20 cellular contexts compared by ENCODE assay signal in the genomic region with DNA sequence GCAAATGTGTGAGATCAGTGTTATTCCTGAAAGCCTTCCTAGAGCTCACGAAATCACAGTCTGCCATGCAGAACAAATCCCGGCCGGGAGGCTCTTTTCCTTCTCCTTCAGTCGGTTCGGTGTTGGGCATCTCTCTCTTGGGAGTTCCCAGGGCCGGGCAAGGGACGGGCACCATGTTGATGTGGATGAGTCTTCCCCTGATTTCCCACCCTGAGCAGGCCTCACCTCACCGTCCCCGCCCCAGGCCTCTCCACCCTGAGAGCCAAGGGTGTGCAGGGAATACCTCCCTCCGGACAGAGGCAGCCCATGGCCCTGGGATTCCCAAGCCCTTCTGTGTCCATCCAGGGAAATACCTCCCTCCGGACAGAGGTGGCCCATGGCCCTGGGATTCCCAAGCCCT. TPM values are rescaled to one million over a fixed set of nuclear protein-coding genes. Genes with fewer than 3 reads are reported as not detected.
DNase-seq lines count a peak whose midpoint lies in the region; ATAC-seq, FAIRE-seq and TF ChIP-seq lines count a peak whose summit lies in the region.
"Had no signal": no experiment of that assay in that cellular context is flagged by ENCODE, and none has a peak within 500 bp of the region (broad histone marks: within the 10 kb centered on the region; RNA-seq: fewer than 3 reads in every experiment).

No MANE protein-coding gene starts in this region.

- H3K27ac ChIP-seq in left ventricle myocardium inferior (replicated peaks), result no peak overlapping the region
- H3K27ac ChIP-seq in kidney (ENCODE audit: low read depth in 2 of 2, low read length in 2 of 2), result no peak overlapping the region
- H3K27ac ChIP-seq: 22Rv1; A549; BLaER1 treated with 17β-estradiol and CSF1 and Interleukin-3, amounts not matched to agents 10 nM and 100 nM; C4-2B had no signal

- no peaks in the 10 kb centered on the region for H3K36me3 ChIP-seq in left ventricle myocardium inferior
- no peaks in the 10 kb centered on the region for H3K36me3 ChIP-seq in kidney (ENCODE audit: control insufficient read depth in 1 of 2, insufficient read depth in 2 of 2, low read length in 2 of 2)
- H3K36me3 ChIP-seq: BLaER1 treated with 17β-estradiol and CSF1 and Interleukin-3, amounts not matched to agents 10 nM and 100 nM had no signal

- DNase-seq in Right ventricle myocardium inferior (ENCODE audit: missing footprints) (peak; percentile 59), left ventricle myocardium inferior (no peak), kidney (peak; percentile 68), NCI-H226 (no peak), NCI-H748 (lab: John Stamatoyannopoulos, UW; ENCODE audit: unreplicated experiment) (no peak)
- DNase-seq: AML-193; Calu3; CD4-positive, alpha-beta T cell; CD8-positive, alpha-beta T cell; DMS79 treated with DMSO at 0.1 percent for 48 hours; GF-D8 had no signal

- FAIRE-seq in kidney (lab: Jason Lieb, UNC), result no peak
- FAIRE-seq: D721Med, G401.6, GM12891, GM19239 had no signal

- H3K4me1 ChIP-seq in left ventricle myocardium inferior, result peaks cover 5% of the 10 kb centered on the region
- H3K4me1 ChIP-seq in kidney (ENCODE audit: control insufficient read depth in 1 of 2, insufficient read depth in 1 of 2, low read depth in 1 of 2, low read length in 2 of 2), result no peaks in the 10 kb centered on the region
- H3K4me1 ChIP-seq: A549; BLaER1 treated with 17β-estradiol and CSF1 and Interleukin-3, amounts not matched to agents 10 nM and 100 nM had no signal

- H3K9ac ChIP-seq in kidney (ENCODE audit: low read length in 2 of 2), result no peak overlapping the region
- H3K9ac ChIP-seq: BLaER1 treated with 17β-estradiol and CSF1 and Interleukin-3, amounts not matched to agents 10 nM and 100 nM had no signal

- intact Hi-C loops in Right ventricle myocardium inferior (cut with DNase I), result no loop called here
- intact Hi-C loops in left ventricle myocardium inferior (cut with micrococcal nuclease), result no loop called here
- intact Hi-C loops in kidney (cut with DNase I), result no loop called here

- no peak overlapping the region for H3K4me3 ChIP-seq in left ventricle myocardium inferior
- no peak overlapping the region for H3K4me3 ChIP-seq in kidney (ENCODE audit: low read length in 2 of 2)
- H3K4me3 ChIP-seq: A549; BLaER1 treated with 17β-estradiol and CSF1 and Interleukin-3, amounts not matched to agents 10 nM and 100 nM had no signal

- ATAC-seq in Right ventricle myocardium inferior, result no peak
- ATAC-seq: CD8-positive, alpha-beta T cell had no signal

- peaks cover 16% of the 10 kb centered on the region for H3K9me3 ChIP-seq in left ventricle myocardium inferior (replicated peaks)
- H3K9me3 ChIP-seq in kidney (ENCODE audit: control insufficient read depth in 1 of 2, low read length in 2 of 2), result peaks cover 4 to 12% of the 10 kb centered on the region in 2 donors
- H3K9me3 ChIP-seq: Caco-2 had no signal

- H3K27me3 ChIP-seq in left ventricle myocardium inferior (ENCODE audit: low read depth), result no peaks in the 10 kb centered on the region

- TF ChIP-seq CTCF in left ventricle myocardium inferior (IDR thresholded peaks at IDR 0.05; ENCODE audit: borderline replicate concordance) (no peak), kidney (IDR thresholded peaks at IDR 0.05; ENCODE audit: borderline replicate concordance, extremely low read depth, insufficient read depth) (no peak)

RNA-seq across cellular contexts. Expression of a gene that starts 28.0 kb away (rescaled TPM):
- total RNA-seq in Right ventricle myocardium inferior, result 28.3 TPM
- 30.8 TPM for total RNA-seq in left ventricle myocardium inferior
- total RNA-seq in kidney, result 22.6 TPM
- 6.2 TPM for polyA plus RNA-seq in kidney (ENCODE audit: insufficient read depth, low read depth, low replicate concordance)

Comparison
In these comparisons a context has a peak if more than half of its experiments do, and no peak if none do; other contexts are left out.
1. DNase-seq: peak in Right ventricle myocardium inferior (single experiment) and kidney (single experiment); none in left ventricle myocardium inferior (single experiment), NCI-H226 (single experiment) and NCI-H748 (single experiment).